10 cellular contexts compared by ENCODE assay signal in the genomic region with DNA sequence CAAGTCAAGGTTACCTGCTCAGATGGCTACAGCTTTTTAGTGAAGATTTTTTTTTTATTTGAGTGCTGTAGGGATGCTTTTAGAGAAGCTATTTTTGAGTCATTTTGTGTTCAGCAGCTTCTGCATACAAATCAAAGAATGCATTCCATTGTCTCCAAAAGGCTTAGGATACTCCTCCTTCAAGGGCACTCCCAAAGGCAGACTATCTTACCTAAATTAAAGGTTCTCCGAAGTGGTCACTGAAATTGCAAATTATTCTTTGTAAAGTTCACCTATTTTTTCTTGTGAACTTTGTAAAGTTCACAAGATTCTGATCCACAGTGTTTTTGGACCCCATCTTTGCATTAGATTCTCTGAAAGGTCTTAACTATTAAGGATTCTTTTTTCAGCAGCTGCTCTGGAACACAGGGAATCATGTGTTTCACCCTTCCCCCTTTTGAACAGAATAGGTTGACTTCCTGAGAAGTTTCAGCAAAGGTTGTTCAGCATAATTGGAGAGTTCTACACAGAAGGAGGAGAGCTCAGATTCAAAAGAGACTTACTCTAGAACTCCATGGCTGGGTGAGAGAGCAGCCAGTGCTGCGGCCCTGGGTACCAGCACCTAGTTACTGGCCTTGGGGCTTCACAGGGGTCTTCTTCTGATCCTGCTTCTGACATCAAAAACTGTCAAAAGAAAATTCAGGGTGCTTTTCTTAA. TPM values are rescaled to one million over a fixed set of nuclear protein-coding genes. Genes with fewer than 3 reads are reported as not detected.
DNase-seq lines count a peak whose midpoint lies in the region; ATAC-seq and TF ChIP-seq lines count a peak whose summit lies in the region.
"Had no signal": no experiment of that assay in that cellular context is flagged by ENCODE, and none has a peak within 500 bp of the region (broad histone marks: within the 10 kb centered on the region; RNA-seq: fewer than 3 reads in every experiment).

No MANE protein-coding gene starts in this region.

- peaks cover 24% of the 10 kb centered on the region for H3K4me1 ChIP-seq in lower lobe of right lung

- TF ChIP-seq CTCF in AG04450 (IDR thresholded peaks at IDR 0.05; ENCODE audit: low read depth, low read length) (no peak), lower lobe of right lung (IDR thresholded peaks at IDR 0.05) (no peak)

- intact Hi-C loops in lower lobe of right lung (cut with DNase I) (no loop called here), posterior cingulate gyrus (cut with DNase I) (no loop called here)

- CTCF ChIA-PET in AG04450 (lab: Charles Lee), result interaction anchor here (1.1 to 2.0 kb wide), 5 partner anchors 13 to 174 kb away, joined by 3 to 12 read pairs (median 6); no protein-coding TSS in a partner anchor

- H3K9me3 ChIP-seq in AG04450 (ENCODE audit: control insufficient read depth, insufficient read depth, low read length) (peaks cover 10% of the 10 kb centered on the region; the same call in 1 of the 2 replicates), lower lobe of right lung (no peaks in the 10 kb centered on the region)

- H3K27me3 ChIP-seq in AG04450 (ENCODE audit: control insufficient read depth, insufficient read depth, low read length), result no peaks in the 10 kb centered on the region
- no peaks in the 10 kb centered on the region for H3K27me3 ChIP-seq in lower lobe of right lung (ENCODE audit: low read depth)
- H3K27me3 ChIP-seq: MG63 had no signal

- H3K4me3 Mint-ChIP-seq in activated naive CD8-positive, alpha-beta T cell treated with anti-CD3 and anti-CD28 coated beads, Interleukin-2, amount 50 U/mL, for 24 hours, result peak overlapping the region; percentile 14

- H3K27me3 Mint-ChIP-seq in activated naive CD8-positive, alpha-beta T cell treated with anti-CD3 and anti-CD28 coated beads, Interleukin-2, amount 50 U/mL, for 24 hours, result no peaks in the 10 kb centered on the region

- H3K4me3 ChIP-seq in AG04450 (ENCODE audit: low read depth, low read length) (peak overlapping the region; percentile 43), lower lobe of right lung (no peak overlapping the region)
- H3K4me3 ChIP-seq: MG63 had no signal

- no peak for DNase-seq in AG04450 (ENCODE audit: low read depth, low spot score)
- peak; percentile 31 for DNase-seq in HCEC 1CT
- DNase-seq in activated naive CD8-positive, alpha-beta T cell treated with anti-CD3 and anti-CD28 coated beads, Interleukin-2, amount 50 U/mL, for 24 hours, result no peak
- no peak for DNase-seq in lower lobe of right lung
- DNase-seq in AG08395 (ENCODE audit: low spot score), result no peak
- no peak for DNase-seq in posterior cingulate gyrus
- no peak for DNase-seq in C1 segment of cervical spinal cord (lab: John Stamatoyannopoulos, UW)
- DNase-seq in DMS114 treated with DMSO at 0.1 percent for 48 hours (lab: John Stamatoyannopoulos, UW; ENCODE audit: unreplicated experiment), result no peak

- peaks cover 32% of the 10 kb centered on the region for H3K36me3 Mint-ChIP-seq in activated naive CD8-positive, alpha-beta T cell treated with anti-CD3 and anti-CD28 coated beads, Interleukin-2, amount 50 U/mL, for 24 hours (ENCODE audit: low read depth)

- H3K4me1 Mint-ChIP-seq in activated naive CD8-positive, alpha-beta T cell treated with anti-CD3 and anti-CD28 coated beads, Interleukin-2, amount 50 U/mL, for 24 hours, result peaks cover 36% of the 10 kb centered on the region

- peak overlapping the region; percentile 80 for H3K27ac Mint-ChIP-seq in activated naive CD8-positive, alpha-beta T cell treated with anti-CD3 and anti-CD28 coated beads, Interleukin-2, amount 50 U/mL, for 24 hours

- peaks cover 42% of the 10 kb centered on the region for H3K36me3 ChIP-seq in lower lobe of right lung

- H3K27ac ChIP-seq in AG04450 (ENCODE audit: low read depth, low read length), result peak overlapping the region; percentile 97
- H3K27ac ChIP-seq in lower lobe of right lung, result peak overlapping the region; percentile 37

- POLR2A ChIA-PET in AG04450 (lab: Yijun Ruan, JAX), result interaction anchor here (1.2 to 2.5 kb wide), 5 partner anchors 13 to 259 kb away, joined by 3 to 17 read pairs (median 4); a partner anchor contains a TSS

- ATAC-seq in activated naive CD8-positive, alpha-beta T cell treated with anti-CD3 and anti-CD28 coated beads, Interleukin-2, amount 50 U/mL, for 24 hours, result no peak
- peak in 1 of 2 donors; percentile 35 for ATAC-seq in lower lobe of right lung

- H3K9me3 Mint-ChIP-seq in activated naive CD8-positive, alpha-beta T cell treated with anti-CD3 and anti-CD28 coated beads, Interleukin-2, amount 50 U/mL, for 24 hours, result no peaks in the 10 kb centered on the region

RNA-seq across cellular contexts. Expression of a gene that starts 14.5 kb away (rescaled TPM):
- 54.7 and 71.4 TPM in 2 replicates for polyA plus RNA-seq in AG04450 (2011; rRNA removed)
- polyA minus RNA-seq in AG04450 (2011; rRNA and poly(A)+ RNA removed), result 75.3 and 94.3 TPM in 2 replicates
- 64.6 TPM for total RNA-seq in lower lobe of right lung

RNA-seq across cellular contexts. Expression of a gene that starts 55.4 kb away (rescaled TPM):
- polyA plus RNA-seq in AG04450 (2011; rRNA removed), result not detected in 2 replicates
- polyA minus RNA-seq in AG04450 (2011; rRNA and poly(A)+ RNA removed), result not detected in 2 replicates
- 0.95 TPM for total RNA-seq in lower lobe of right lung
- total RNA-seq: pulmonary artery endothelial cell had no signal
